ENCODE assay signal across 9 cellular contexts in the genomic region with DNA sequence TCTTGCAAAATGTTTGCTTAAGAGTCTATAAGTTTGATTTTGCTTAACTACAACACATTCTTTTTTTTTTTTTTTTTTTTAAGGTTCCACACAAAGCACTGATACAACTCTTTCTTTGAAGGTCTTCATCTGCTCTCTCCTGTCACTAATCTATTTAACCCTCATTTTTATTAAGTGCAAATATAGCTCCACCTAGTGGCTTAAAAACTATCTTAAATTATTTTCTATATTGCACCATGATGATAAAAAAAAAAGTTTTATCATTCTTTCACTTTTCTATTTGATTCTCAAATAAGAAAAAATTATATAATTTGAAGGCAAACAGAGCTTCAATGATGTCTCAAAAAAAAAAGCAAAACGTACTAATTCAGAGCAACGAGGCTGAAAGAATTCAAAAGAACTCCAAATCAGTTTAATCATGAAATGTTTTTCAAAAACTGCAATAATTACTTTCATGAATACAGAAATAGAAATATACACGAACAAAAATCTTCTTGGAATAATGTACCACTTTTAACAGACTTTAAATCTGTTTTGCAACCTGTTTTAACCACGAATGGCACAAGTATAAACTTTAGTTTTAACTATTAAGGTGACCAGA. TPM values are rescaled to one million over a fixed set of nuclear protein-coding genes. Genes with fewer than 3 reads are reported as not detected.
DNase-seq lines count a peak whose midpoint lies in the region; ATAC-seq and TF ChIP-seq lines count a peak whose summit lies in the region.
"Had no signal": no experiment of that assay in that cellular context is flagged by ENCODE, and none has a peak within 500 bp of the region (broad histone marks: within the 10 kb centered on the region; RNA-seq: fewer than 3 reads in every experiment).

No MANE protein-coding gene starts in this region.

- in situ Hi-C loops in ACHN (cut with HindIII; ENCODE audit: low pct_ligation_motif_present, low pct_unique_long_range_greater_than_20kb, low sequenced_read_pairs) (no loop called here), GM13977 (cut with MboI; ENCODE audit: low pct_unique_long_range_greater_than_20kb, low sequenced_read_pairs, unreplicated experiment) (loop anchor here (25.0 kb wide), 2 partner anchors 310 to 660 kb away; no protein-coding TSS in a partner anchor)

- H3K27me3 Mint-ChIP-seq in neural progenitor cell (ENCODE audit: insufficient read depth, low read depth), result no peaks in the 10 kb centered on the region
- H3K27me3 Mint-ChIP-seq: activated naive CD8-positive, alpha-beta T cell treated with anti-CD3 and anti-CD28 coated beads, Interleukin-2, amount 10 ng/mL, durations not matched to agents 7 days and 5 days had no signal

- H3K4me2 ChIP-seq in neural progenitor cell, result no peak overlapping the region

- H3K4me3 ChIP-seq in coronary artery, result no peak overlapping the region
- H3K4me3 ChIP-seq in neural progenitor cell, result no peak overlapping the region

- H3K9me3 Mint-ChIP-seq in neural progenitor cell, result peaks cover 1% of the 10 kb centered on the region

- no peaks in the 10 kb centered on the region for H3K79me2 ChIP-seq in neural progenitor cell (ENCODE audit: low read depth)

- H4K20me1 ChIP-seq in neural progenitor cell (ENCODE audit: low read depth), result no peaks in the 10 kb centered on the region

- no peak overlapping the region for H2AFZ ChIP-seq in neural progenitor cell (replicated peaks)

- peak; percentile 34 for TF ChIP-seq CTCF in coronary artery (IDR thresholded peaks at IDR 0.05)
- TF ChIP-seq CTCF in neural progenitor cell (IDR thresholded peaks at IDR 0.05), result peak; percentile 64
- TF ChIP-seq CTCF in GM13977 (IDR thresholded peaks at IDR 0.05; ENCODE audit: extremely low read depth, insufficient read depth, missing control alignments), result no peak

- no peaks in the 10 kb centered on the region for H3K27me3 ChIP-seq in neural progenitor cell

- ATAC-seq in GM18858 (IDR thresholded peaks at IDR 0.05; ENCODE audit: unreplicated experiment) (peak; percentile 53), GM21367 (IDR thresholded peaks at IDR 0.05; ENCODE audit: unreplicated experiment) (no peak), GM19328 (IDR thresholded peaks at IDR 0.05; ENCODE audit: unreplicated experiment) (no peak)

- no peak overlapping the region for H3K27ac ChIP-seq in coronary artery
- H3K27ac ChIP-seq in neural progenitor cell, result no peak overlapping the region

- no peak overlapping the region for H3K27ac Mint-ChIP-seq in neural progenitor cell
- H3K27ac Mint-ChIP-seq: activated naive CD8-positive, alpha-beta T cell treated with anti-CD3 and anti-CD28 coated beads, Interleukin-2, amount 10 ng/mL, durations not matched to agents 7 days and 5 days had no signal

- H3K4me1 Mint-ChIP-seq in neural progenitor cell, result no peaks in the 10 kb centered on the region

- peaks cover 52% of the 10 kb centered on the region for H3K36me3 ChIP-seq in neural progenitor cell

- peak; percentile 55 for DNase-seq in ACHN
- peak; percentile 34 for DNase-seq in NCI-H345 (lab: John Stamatoyannopoulos, UW)
- no peak for DNase-seq in coronary artery (ENCODE audit: low spot score)
- peak; percentile 24 for DNase-seq in neural progenitor cell (ENCODE audit: low spot score)
- no peak for DNase-seq in GM13977 (ENCODE audit: low spot score)
- DNase-seq: activated naive CD8-positive, alpha-beta T cell treated with anti-CD3 and anti-CD28 coated beads, Interleukin-2, amount 10 ng/mL, durations not matched to agents 7 days and 5 days had no signal

- no peaks in the 10 kb centered on the region for H3K4me1 ChIP-seq in neural progenitor cell

- H3K36me3 Mint-ChIP-seq in neural progenitor cell, result peaks cover 26% of the 10 kb centered on the region

- H3K9ac ChIP-seq in neural progenitor cell, result no peak overlapping the region

- H3F3A ChIP-seq in neural progenitor cell (ENCODE audit: low read depth), result no peaks in the 10 kb centered on the region

- H3K9me3 ChIP-seq in neural progenitor cell (ENCODE audit: low read depth), result peaks cover under 1% of the 10 kb centered on the region

- no peak overlapping the region for H3K4me3 Mint-ChIP-seq in neural progenitor cell
- H3K4me3 Mint-ChIP-seq: activated naive CD8-positive, alpha-beta T cell treated with anti-CD3 and anti-CD28 coated beads, Interleukin-2, amount 10 ng/mL, durations not matched to agents 7 days and 5 days had no signal

RNA-seq across cellular contexts. Expression of a gene that starts 12.8 kb away (rescaled TPM):
- total RNA-seq in neural progenitor cell (ENCODE audit: low replicate concordance), result 14.8 and 29.1 TPM in 2 replicates

RNA-seq across cellular contexts. Expression of a gene that starts 12.9 kb away (rescaled TPM):
- total RNA-seq in neural progenitor cell (ENCODE audit: low replicate concordance), result 16.9 and 29.3 TPM in 2 replicates

Comparison
In these comparisons a context has a peak if more than half of its experiments do, and no peak if none do; other contexts are left out.
1. DNase-seq: peak in ACHN (single experiment), NCI-H345 (single experiment) and neural progenitor cell (single experiment); none in coronary artery (single experiment) and GM13977 (single experiment).